In genomic region chr14:92651793-92652382, GRCh38 we compare ENCODE assay signal across 10 cellular contexts.
DNase-seq lines count a peak whose midpoint lies in the region; ATAC-seq and TF ChIP-seq lines count a peak whose summit lies in the region.
"Had no signal": no experiment of that assay in that cellular context is flagged by ENCODE, and none has a peak within 500 bp of the region (broad histone marks: within the 10 kb centered on the region; RNA-seq: fewer than 3 reads in every experiment).

No MANE protein-coding gene starts in this region.

- H3K9me3 ChIP-seq in ascending aorta, result no peaks in the 10 kb centered on the region
- no peaks in the 10 kb centered on the region for H3K9me3 ChIP-seq in naive thymus-derived CD4-positive, alpha-beta T cell (ENCODE audit: control insufficient read depth in 2 of 3, low read length in 3 of 3)
- H3K9me3 ChIP-seq: Caco-2 had no signal

- H3K27me3 Mint-ChIP-seq in CD14-positive monocyte (ENCODE audit: low read depth in 3 of 3), result peaks cover 0 to 3% (median 0%) of the 10 kb centered on the region in 3 donors
- no peaks in the 10 kb centered on the region for H3K27me3 Mint-ChIP-seq in naive thymus-derived CD4-positive, alpha-beta T cell

- peak overlapping the region; percentile 97 for H3K27ac ChIP-seq in ascending aorta
- peak overlapping the region; percentile 90 for H3K27ac ChIP-seq in naive thymus-derived CD4-positive, alpha-beta T cell (ENCODE audit: low read depth, low read length)

- TF ChIP-seq CTCF in CD14-positive monocyte (IDR thresholded peaks at IDR 0.05), result no peak
- no peak for TF ChIP-seq CTCF in NB4 (IDR thresholded peaks at IDR 0.05; ENCODE audit: low read depth, low read length)
- no peak for TF ChIP-seq CTCF in ascending aorta (IDR thresholded peaks at IDR 0.05)

- peaks cover 18% of the 10 kb centered on the region in 2 donors for H3K36me3 ChIP-seq in ascending aorta
- H3K36me3 ChIP-seq in naive thymus-derived CD4-positive, alpha-beta T cell (ENCODE audit: control insufficient read depth in 2 of 3, insufficient read depth in 3 of 3, low read length in 3 of 3), result peaks cover 0 to 31% (median 0%) of the 10 kb centered on the region in 3 experiments

- peaks cover 47 to 66% of the 10 kb centered on the region in 2 donors for H3K36me3 Mint-ChIP-seq in CD14-positive monocyte
- H3K36me3 Mint-ChIP-seq in naive thymus-derived CD4-positive, alpha-beta T cell, result peaks cover 19 to 37% (median 26%) of the 10 kb centered on the region in 5 donors

- CTCF ChIA-PET in naive thymus-derived CD4-positive, alpha-beta T cell (lab: Charles Lee), result interaction anchor here (0.8 to 7.7 kb wide), 7 partner anchors 9 to 38 kb away, joined by 3 to 101 read pairs (median 5); no protein-coding TSS in a partner anchor

- peak overlapping the region; percentile 100 for H3K4me3 Mint-ChIP-seq in CD14-positive monocyte
- peak overlapping the region; percentile 99 to 100 (median 100) for H3K4me3 Mint-ChIP-seq in naive thymus-derived CD4-positive, alpha-beta T cell
- H3K4me3 Mint-ChIP-seq: H9 had no signal

- H3K4me3 ChIP-seq in NB4 (ENCODE audit: low read depth, low read length), result peak overlapping the region; percentile 49
- peak overlapping the region in 1 of 2 donors; percentile 49 for H3K4me3 ChIP-seq in ascending aorta
- peak overlapping the region; percentile 82 for H3K4me3 ChIP-seq in naive thymus-derived CD4-positive, alpha-beta T cell (ENCODE audit: low read length)

- H3K27ac Mint-ChIP-seq in CD14-positive monocyte, result peak overlapping the region; percentile 100
- H3K27ac Mint-ChIP-seq in naive thymus-derived CD4-positive, alpha-beta T cell, result peak overlapping the region; percentile 94 to 100 (median 99)
- H3K27ac Mint-ChIP-seq: H9 had no signal

- intact Hi-C loops in CD14-positive monocyte (cut with micrococcal nuclease) (loop anchor here (1.0 to 10.0 kb wide), 5 partner anchors 8 to 255 kb away; partner anchors contain the start of gene RIN3 (in 1 of the 2)), ascending aorta (cut with DNase I) (no loop called here)
- intact Hi-C loops in naive thymus-derived CD4-positive, alpha-beta T cell (cut with micrococcal nuclease), result loop anchor here (1.0 to 10.0 kb wide), 13 partner anchors 7 to 1237 kb away; partner anchors contain the start of genes ATXN3 (in 1 of the 2), CCDC88C (in 1 of the 2), CPSF2 (in 1 of the 2) and GOLGA5 (in 1 of the 2)

- ATAC-seq in naive thymus-derived CD4-positive, alpha-beta T cell, result peak; percentile 12
- ATAC-seq in HG02678 (IDR thresholded peaks at IDR 0.05; ENCODE audit: unreplicated experiment) (no peak), HG02973 (IDR thresholded peaks at IDR 0.05; ENCODE audit: unreplicated experiment) (no peak)

- POLR2A ChIA-PET in naive thymus-derived CD4-positive, alpha-beta T cell (lab: Charles Lee), result interaction anchor here (0.8 to 20.6 kb wide), 22 partner anchors 8 to 530 kb away, joined by 3 to 341 read pairs (median 6); partner anchors contain the start of genes CPSF2 and NDUFB1

- TF ChIP-seq POLR2A in NB4 (IDR thresholded peaks at IDR 0.05; ENCODE audit: extremely low read depth, insufficient read length), result peak; percentile 13

- no peaks in the 10 kb centered on the region for H3K27me3 ChIP-seq in ascending aorta
- no peaks in the 10 kb centered on the region for H3K27me3 ChIP-seq in naive thymus-derived CD4-positive, alpha-beta T cell (ENCODE audit: control insufficient read depth in 2 of 2, insufficient read depth in 2 of 2, low read length in 2 of 2)

- H3K9me3 Mint-ChIP-seq in CD14-positive monocyte, result no peaks in the 10 kb centered on the region
- H3K9me3 Mint-ChIP-seq in naive thymus-derived CD4-positive, alpha-beta T cell, result peaks cover 0 to 3% (median 0%) of the 10 kb centered on the region in 11 donors
- H3K9me3 Mint-ChIP-seq: H9 had no signal

- peaks cover 19 to 37% of the 10 kb centered on the region in 2 donors for H3K4me1 ChIP-seq in ascending aorta
- peaks cover 58 to 61% of the 10 kb centered on the region in 2 donors for H3K4me1 ChIP-seq in naive thymus-derived CD4-positive, alpha-beta T cell (ENCODE audit: control insufficient read depth in 2 of 2, insufficient read depth in 2 of 2, low read length in 2 of 2)

- H3K4me1 Mint-ChIP-seq in CD14-positive monocyte, result peaks cover 71% of the 10 kb centered on the region
- peaks cover 66 to 82% (median 70%) of the 10 kb centered on the region in 7 donors for H3K4me1 Mint-ChIP-seq in naive thymus-derived CD4-positive, alpha-beta T cell

- peak; percentile 86 for DNase-seq in CD14-positive monocyte (ENCODE audit: low spot score)
- peak; percentile 76 for DNase-seq in NB4 (ENCODE audit: low read depth)
- DNase-seq in ascending aorta (ENCODE audit: low spot score in 2 of 2), result peak in 1 of 2 donors; percentile 80
- DNase-seq in naive thymus-derived CD4-positive, alpha-beta T cell, result peak in 5 of 9 donors; percentile 28 to 58 (median 37)
- no peak for DNase-seq in pons (ENCODE audit: low spot score)
- no peak for DNase-seq in germinal center (ENCODE audit: low spot score)
- DNase-seq: Caco-2, H9 had no signal

Comparison
In these comparisons a context has a peak if more than half of its experiments do, and no peak if none do; other contexts are left out.
1. DNase-seq: peak in CD14-positive monocyte (single experiment), NB4 (single experiment) and naive thymus-derived CD4-positive, alpha-beta T cell (5 of 9); none in pons (single experiment) and germinal center (single experiment).